ENCODE assay signal across 8 cellular contexts in the genomic region with DNA sequence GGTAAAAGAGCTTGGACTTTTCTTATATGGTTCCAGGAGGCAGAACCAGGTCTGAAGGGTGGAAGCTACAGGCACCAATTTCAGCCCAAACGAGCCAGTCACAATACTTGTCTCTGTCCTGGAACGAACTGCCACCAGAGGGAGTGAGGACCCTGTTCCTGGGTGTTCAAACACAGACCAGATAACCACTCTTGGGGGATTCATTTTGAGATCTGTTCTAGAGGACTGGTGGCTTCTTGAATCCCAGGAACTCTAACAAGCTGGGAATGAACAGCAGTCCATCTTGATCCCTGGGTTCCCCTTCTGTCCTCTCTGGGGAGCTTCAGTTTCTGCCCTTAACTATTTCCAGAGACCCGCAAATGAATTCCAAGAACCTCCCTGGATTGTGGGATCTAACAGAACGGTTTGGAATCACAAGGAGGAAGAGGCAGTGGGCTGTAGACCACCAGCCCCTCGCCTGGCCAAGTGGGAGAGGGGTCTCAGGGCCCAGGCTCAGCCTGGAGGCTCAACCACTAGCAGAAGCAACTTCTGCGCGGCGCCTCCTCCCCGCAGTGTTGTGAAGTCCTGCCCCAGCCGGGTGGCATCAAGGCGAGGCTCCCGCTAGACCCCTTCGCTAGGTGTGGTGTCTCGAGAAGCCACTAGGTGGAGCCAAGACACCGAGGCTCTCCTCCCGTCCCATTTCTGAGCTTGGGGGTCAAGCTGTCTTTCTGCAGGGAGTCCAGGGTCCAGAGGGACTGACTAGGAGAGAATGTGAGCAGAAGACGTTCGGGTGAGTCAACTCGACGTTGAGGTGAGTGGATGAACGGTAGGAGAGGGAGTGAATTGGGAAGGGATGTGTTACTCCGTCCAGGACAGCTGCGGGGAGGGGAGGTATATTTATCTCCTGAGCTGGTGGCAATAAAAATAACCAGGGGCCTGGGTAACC. TPM values are rescaled to one million over a fixed set of nuclear protein-coding genes. Genes with fewer than 3 reads are reported as not detected.
DNase-seq lines count a peak whose midpoint lies in the region; ATAC-seq and TF ChIP-seq lines count a peak whose summit lies in the region.

No MANE protein-coding gene starts in this region.

- H3K79me2 ChIP-seq in neural cell (replicated peaks; ENCODE audit: insufficient read depth, low read length): no peaks in the 10 kb centered on the region

- no peak for TF ChIP-seq EP300 in neural cell (conservative IDR thresholded peaks at IDR 0.05; ENCODE audit: poor library complexity, severe bottlenecking)

- peak overlapping the region; percentile 34; the same call in 1 of the 2 replicates for H3K4me3 ChIP-seq in LNCaP clone FGC (ENCODE audit: low read depth, low read length)
- peak overlapping the region; percentile 8 for H3K4me3 ChIP-seq in fibroblast of mammary gland (ENCODE audit: control insufficient read depth, low read depth, low read length)
- peak overlapping the region; percentile 51 for H3K4me3 ChIP-seq in neural cell (ENCODE audit: low read length)

- H3K4me3 Mint-ChIP-seq in activated T-cell treated with anti-CD3 and anti-CD28 coated beads, Interleukin-2, amount 50 U/mL, for 72 hours: peak overlapping the region; percentile 67 to 70
- peak overlapping the region; percentile 48 to 74 for H3K4me3 Mint-ChIP-seq in stimulated activated naive CD8-positive, alpha-beta T cell treated with anti-CD3 and anti-CD28 coated beads, Interleukin-15, amount 100 ng/mL, for 72 hours

- H3K9me2 ChIP-seq in neural cell (ENCODE audit: insufficient read depth, low read length): no peaks in the 10 kb centered on the region

- H3K36me3 Mint-ChIP-seq in activated T-cell treated with anti-CD3 and anti-CD28 coated beads, Interleukin-2, amount 50 U/mL, for 72 hours (ENCODE audit: insufficient read depth in 2 of 2): no peaks in the 10 kb centered on the region

- ATAC-seq in activated T-cell treated with anti-CD3 and anti-CD28 coated beads, Interleukin-2, amount 50 U/mL, for 72 hours (replicated peaks in 1 of 2): peak; percentile 94 to 97
- ATAC-seq in stimulated activated naive CD8-positive, alpha-beta T cell treated with anti-CD3 and anti-CD28 coated beads, Interleukin-15, amount 100 ng/mL, for 72 hours: peak; percentile 96

- H3K9me3 Mint-ChIP-seq in activated T-cell treated with anti-CD3 and anti-CD28 coated beads, Interleukin-2, amount 50 U/mL, for 72 hours: no peaks in the 10 kb centered on the region
- H3K9me3 Mint-ChIP-seq in stimulated activated naive CD8-positive, alpha-beta T cell treated with anti-CD3 and anti-CD28 coated beads, Interleukin-15, amount 100 ng/mL, for 72 hours: no peaks in the 10 kb centered on the region

- no peak overlapping the region for H3K27ac Mint-ChIP-seq in activated T-cell treated with anti-CD3 and anti-CD28 coated beads, Interleukin-2, amount 50 U/mL, for 72 hours
- H3K27ac Mint-ChIP-seq in stimulated activated naive CD8-positive, alpha-beta T cell treated with anti-CD3 and anti-CD28 coated beads, Interleukin-15, amount 100 ng/mL, for 72 hours: peak overlapping the region in 1 of 2 donors; percentile 86

- H3K27me3 ChIP-seq in neural cell (ENCODE audit: insufficient read depth, low read depth, low read length): no peaks in the 10 kb centered on the region

- no peaks in the 10 kb centered on the region for H3K36me3 ChIP-seq in neural cell (ENCODE audit: insufficient read depth, low read length)

- H3K27ac ChIP-seq in neural cell (ENCODE audit: low read length): no peak overlapping the region

- H3K4me1 Mint-ChIP-seq in activated T-cell treated with anti-CD3 and anti-CD28 coated beads, Interleukin-2, amount 50 U/mL, for 72 hours (ENCODE audit: low read depth): peaks cover 37% of the 10 kb centered on the region
- peaks cover 42% of the 10 kb centered on the region for H3K4me1 Mint-ChIP-seq in stimulated activated naive CD8-positive, alpha-beta T cell treated with anti-CD3 and anti-CD28 coated beads, Interleukin-15, amount 100 ng/mL, for 72 hours

- H4K20me1 ChIP-seq in neural cell (ENCODE audit: insufficient read depth): no peaks in the 10 kb centered on the region

- DNase-seq in NCI-H2029 (lab: John Stamatoyannopoulos, UW): peak; percentile 32
- DNase-seq in NCI-H2029 treated with DMSO at 0.1 percent for 48 hours (lab: John Stamatoyannopoulos, UW): no peak
- DNase-seq in LNCaP clone FGC (ENCODE audit: low read depth): no peak
- DNase-seq in RKO (ENCODE audit: low spot score): peak; percentile 89
- peak; percentile 86 for DNase-seq in activated T-cell treated with anti-CD3 and anti-CD28 coated beads, Interleukin-2, amount 50 U/mL, for 72 hours
- DNase-seq in fibroblast of mammary gland (ENCODE audit: low read depth): peak; percentile 88
- DNase-seq in stimulated activated naive CD8-positive, alpha-beta T cell treated with anti-CD3 and anti-CD28 coated beads, Interleukin-15, amount 100 ng/mL, for 72 hours: peak; percentile 80

- no peaks in the 10 kb centered on the region for H3F3A ChIP-seq in neural cell (ENCODE audit: insufficient read depth, low read length, poor library complexity, severe bottlenecking)

- H3K9me3 ChIP-seq in neural cell (ENCODE audit: low read length): no peaks in the 10 kb centered on the region

- peaks cover 54% of the 10 kb centered on the region for H3K27me3 Mint-ChIP-seq in activated T-cell treated with anti-CD3 and anti-CD28 coated beads, Interleukin-2, amount 50 U/mL, for 72 hours (ENCODE audit: low read depth)
- H3K27me3 Mint-ChIP-seq in stimulated activated naive CD8-positive, alpha-beta T cell treated with anti-CD3 and anti-CD28 coated beads, Interleukin-15, amount 100 ng/mL, for 72 hours: peaks cover 69% of the 10 kb centered on the region

- TF ChIP-seq CTCF in LNCaP clone FGC (IDR thresholded peaks at IDR 0.05; ENCODE audit: control insufficient read depth, extremely low read depth, insufficient read depth): peak; percentile 89
- TF ChIP-seq CTCF in fibroblast of mammary gland (conservative IDR thresholded peaks at IDR 0.05; ENCODE audit: control insufficient read depth, insufficient read depth, low read depth, low read length): peak; percentile 96
- TF ChIP-seq CTCF in neural cell (IDR thresholded peaks at IDR 0.05; ENCODE audit: poor library complexity, severe bottlenecking): peak; percentile 96

- peak; percentile 94 for TF ChIP-seq RAD21 in neural cell (conservative IDR thresholded peaks at IDR 0.05)

- no peak overlapping the region for H2AFZ ChIP-seq in neural cell (ENCODE audit: low read depth, low read length)

- H3K4me2 ChIP-seq in neural cell (ENCODE audit: low read length): no peak overlapping the region

- H3K9ac ChIP-seq in neural cell (ENCODE audit: low read length): no peak overlapping the region

TF ChIP-seq in neural cell, 6 proteins besides CTCF, POLR2A, EP300 and RAD21:
- TF ChIP-seq, protein P1, sequence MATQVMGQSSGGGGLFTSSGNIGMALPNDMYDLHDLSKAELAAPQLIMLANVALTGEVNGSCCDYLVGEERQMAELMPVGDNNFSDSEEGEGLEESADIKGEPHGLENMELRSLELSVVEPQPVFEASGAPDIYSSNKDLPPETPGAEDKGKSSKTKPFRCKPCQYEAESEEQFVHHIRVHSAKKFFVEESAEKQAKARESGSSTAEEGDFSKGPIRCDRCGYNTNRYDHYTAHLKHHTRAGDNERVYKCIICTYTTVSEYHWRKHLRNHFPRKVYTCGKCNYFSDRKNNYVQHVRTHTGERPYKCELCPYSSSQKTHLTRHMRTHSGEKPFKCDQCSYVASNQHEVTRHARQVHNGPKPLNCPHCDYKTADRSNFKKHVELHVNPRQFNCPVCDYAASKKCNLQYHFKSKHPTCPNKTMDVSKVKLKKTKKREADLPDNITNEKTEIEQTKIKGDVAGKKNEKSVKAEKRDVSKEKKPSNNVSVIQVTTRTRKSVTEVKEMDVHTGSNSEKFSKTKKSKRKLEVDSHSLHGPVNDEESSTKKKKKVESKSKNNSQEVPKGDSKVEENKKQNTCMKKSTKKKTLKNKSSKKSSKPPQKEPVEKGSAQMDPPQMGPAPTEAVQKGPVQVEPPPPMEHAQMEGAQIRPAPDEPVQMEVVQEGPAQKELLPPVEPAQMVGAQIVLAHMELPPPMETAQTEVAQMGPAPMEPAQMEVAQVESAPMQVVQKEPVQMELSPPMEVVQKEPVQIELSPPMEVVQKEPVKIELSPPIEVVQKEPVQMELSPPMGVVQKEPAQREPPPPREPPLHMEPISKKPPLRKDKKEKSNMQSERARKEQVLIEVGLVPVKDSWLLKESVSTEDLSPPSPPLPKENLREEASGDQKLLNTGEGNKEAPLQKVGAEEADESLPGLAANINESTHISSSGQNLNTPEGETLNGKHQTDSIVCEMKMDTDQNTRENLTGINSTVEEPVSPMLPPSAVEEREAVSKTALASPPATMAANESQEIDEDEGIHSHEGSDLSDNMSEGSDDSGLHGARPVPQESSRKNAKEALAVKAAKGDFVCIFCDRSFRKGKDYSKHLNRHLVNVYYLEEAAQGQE (IDR thresholded peaks at IDR 0.05; ENCODE audit: borderline replicate concordance): no peak
- TF ChIP-seq EZH2 (IDR thresholded peaks at IDR 0.05; ENCODE audit: borderline replicate concordance, insufficient read depth, low read length, poor library complexity, severe bottlenecking) (no peak), SMC3 (conservative IDR thresholded peaks at IDR 0.05; ENCODE audit: poor library complexity) (peak; percentile 91)

RNA-seq across cellular contexts. Expression of gene NES, which starts 12.1 kb away (rescaled TPM):
- under 1 TPM in 1 of 2 donors, not detected in 1; 0.05 TPM for total RNA-seq in activated T-cell treated with anti-CD3 and anti-CD28 coated beads, Interleukin-2, amount 50 U/mL, for 72 hours
- 9.9 and 13.7 TPM in 2 replicates for polyA plus RNA-seq in neural cell
- 26.1 and 29.6 TPM in 2 replicates for polyA minus RNA-seq in neural cell

RNA-seq across cellular contexts. Expression of gene CRABP2, which starts 16.1 kb away (rescaled TPM):
- 1 to 10 TPM; 2.5 TPM for total RNA-seq in activated T-cell treated with anti-CD3 and anti-CD28 coated beads, Interleukin-2, amount 50 U/mL, for 72 hours
- 3.4 and 7.7 TPM in 2 replicates for polyA plus RNA-seq in neural cell
- 1.3 and 1.7 TPM in 2 replicates for polyA minus RNA-seq in neural cell

RNA-seq across cellular contexts. Expression of gene METTL25B, which starts 39.0 kb away (rescaled TPM):
- 100 to 1,000 TPM in 1 of 2 donors, 10 to 100 TPM in 1; 90.5 to 100 TPM for total RNA-seq in activated T-cell treated with anti-CD3 and anti-CD28 coated beads, Interleukin-2, amount 50 U/mL, for 72 hours
- 11.9 and 13.1 TPM in 2 replicates for polyA plus RNA-seq in neural cell
- 7.1 and 8.1 TPM in 2 replicates for polyA minus RNA-seq in neural cell

RNA-seq across cellular contexts. Expression of gene ISG20L2, which starts 39.3 kb away (rescaled TPM):
- total RNA-seq in activated T-cell treated with anti-CD3 and anti-CD28 coated beads, Interleukin-2, amount 50 U/mL, for 72 hours: 10 to 100 TPM; 36.3 to 37.1 TPM
- 8.5 and 13.1 TPM in 2 replicates for polyA plus RNA-seq in neural cell
- 17.9 and 19.5 TPM in 2 replicates for polyA minus RNA-seq in neural cell

RNA-seq across cellular contexts. Expression of gene BCAN, which starts 47.4 kb away (rescaled TPM):
- total RNA-seq in activated T-cell treated with anti-CD3 and anti-CD28 coated beads, Interleukin-2, amount 50 U/mL, for 72 hours: under 1 TPM in 1 of 2 donors, not detected in 1; 0.10 TPM
- polyA plus RNA-seq in neural cell: 0.58 TPM in 1 of 2 replicates, not detected in the other
- not detected in 2 replicates for polyA minus RNA-seq in neural cell

Comparison
In these comparisons a context has a peak if more than half of its experiments do, and no peak if none do; other contexts are left out.
1. DNase-seq: peak in NCI-H2029 (single experiment), RKO (single experiment), activated T-cell treated with anti-CD3 and anti-CD28 coated beads, Interleukin-2, amount 50 U/mL, for 72 hours (2 of 2), fibroblast of mammary gland (single experiment) and stimulated activated naive CD8-positive, alpha-beta T cell treated with anti-CD3 and anti-CD28 coated beads, Interleukin-15, amount 100 ng/mL, for 72 hours (2 of 2); none in NCI-H2029 treated with DMSO at 0.1 percent for 48 hours (single experiment) and LNCaP clone FGC (single experiment).
2. Peak in every context shown above with its lines, with median percentiles within 50 percentile points of each other: H3K4me3 ChIP-seq and CTCF ChIP-seq.